22 cellular contexts compared by ENCODE assay signal in the genomic region with DNA sequence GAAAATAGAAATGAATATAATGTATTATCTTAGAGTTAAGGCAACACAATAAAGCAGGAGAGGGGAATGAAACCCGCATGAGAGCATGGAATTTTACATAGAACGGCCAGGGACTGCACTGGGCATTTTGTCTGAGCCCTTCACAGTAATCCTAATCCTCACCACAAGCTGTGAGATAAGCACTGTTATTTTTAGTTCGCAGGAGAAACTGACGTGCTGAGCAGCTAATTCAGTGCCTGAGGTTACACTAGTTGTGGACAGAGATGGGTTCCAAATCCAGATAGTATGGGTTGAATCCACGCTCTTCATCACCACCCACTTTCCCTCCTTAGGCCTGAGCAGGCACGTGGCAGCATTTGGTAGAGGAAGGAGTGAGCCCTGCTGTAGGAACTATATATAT. TPM values are rescaled to one million over a fixed set of nuclear protein-coding genes. Genes with fewer than 3 reads are reported as not detected.
A peak's percentile ranks its signal among the peaks of the same experiment; 100 is the strongest.
DNase-seq lines count a peak whose midpoint lies in the region; ATAC-seq and TF ChIP-seq lines count a peak whose summit lies in the region.
"Had no signal": no experiment of that assay in that cellular context is flagged by ENCODE, and none has a peak within 500 bp of the region (broad histone marks: within the 10 kb centered on the region; RNA-seq: fewer than 3 reads in every experiment).

No MANE protein-coding gene starts in this region.

- CTCF ChIA-PET in CD4-positive, alpha-beta T cell (lab: Charles Lee), result no interaction called here

- peaks cover 18% of the 10 kb centered on the region for H3K79me2 ChIP-seq in neural progenitor cell (ENCODE audit: low read depth)

- TF ChIP-seq CTCF in WERI-Rb-1 (IDR thresholded peaks at IDR 0.05; ENCODE audit: low read depth, low read length) (no peak), heart left ventricle (IDR thresholded peaks at IDR 0.05) (no peak), neural progenitor cell (IDR thresholded peaks at IDR 0.05) (no peak)
- no peak for TF ChIP-seq CTCF in CD4-positive, alpha-beta T cell (IDR thresholded peaks at IDR 0.05)

- no peak overlapping the region for H3K9ac ChIP-seq in neural progenitor cell
- H3K9ac ChIP-seq: GM23248 had no signal

- H3K27ac ChIP-seq in WERI-Rb-1 (peak overlapping the region; percentile 85), heart left ventricle (peak overlapping the region in 8 of 12 donors; percentile 31 to 69 (median 52)), neural progenitor cell (peak overlapping the region; percentile 22)
- no peak overlapping the region for H3K27ac ChIP-seq in CD4-positive, alpha-beta T cell (ENCODE audit: low read depth, low read length)
- H3K27ac ChIP-seq: GM23248, HL-60 had no signal

- peaks cover 31% of the 10 kb centered on the region for H3K9me3 Mint-ChIP-seq in neural progenitor cell
- H3K9me3 Mint-ChIP-seq in CD4-positive, alpha-beta T cell, result no peaks in the 10 kb centered on the region
- H3K9me3 Mint-ChIP-seq: CD8-positive, alpha-beta T cell had no signal

- no peak overlapping the region for H3K4me3 Mint-ChIP-seq in neural progenitor cell
- H3K4me3 Mint-ChIP-seq in CD4-positive, alpha-beta T cell, result no peak overlapping the region
- H3K4me3 Mint-ChIP-seq: CD8-positive, alpha-beta T cell had no signal

- ATAC-seq in heart left ventricle, result peak; percentile 53 to 83 (median 74)
- ATAC-seq in CD4-positive, alpha-beta T cell (ENCODE audit: poor library complexity), result no peak
- ATAC-seq in stimulated activated naive CD8-positive, alpha-beta T cell treated with anti-CD3 and anti-CD28 coated beads, Interleukin-15, Interleukin-2, amounts not matched to agents 100 U/mL and 50 U/mL, for 24 hours, result no peak
- ATAC-seq: CD8-positive, alpha-beta T cell had no signal

- WGBS in heart left ventricle, 4 donors, result 40 to 63% (median 48%) methylated on average over 6 of the region's 6 CpGs

- intact Hi-C loops in heart left ventricle (cut with DNase I), result no loop called here
- intact Hi-C loops in CD4-positive, alpha-beta T cell (cut with DNase I, micrococcal nuclease), result no loop called here

- DNase-seq in D341Med (ENCODE audit: low spot score) (peak; percentile 70), WERI-Rb-1 (peak; percentile 74), heart left ventricle (no peak), neural progenitor cell (ENCODE audit: low spot score) (peak; percentile 33), NCI-H1436 treated with DMSO at 0.1 percent for 48 hours (lab: John Stamatoyannopoulos, UW) (no peak)
- DNase-seq in activated CD8-positive, alpha-beta memory T cell treated with anti-CD3 and anti-CD28 coated beads for 24 hours, result no peak
- DNase-seq in CD4-positive, alpha-beta T cell, result no peak
- no peak for DNase-seq in stimulated activated naive CD8-positive, alpha-beta T cell treated with anti-CD3 and anti-CD28 coated beads, Interleukin-15, Interleukin-2, amounts not matched to agents 100 U/mL and 50 U/mL, for 24 hours
- DNase-seq: 8988T; BE2C; CD8-positive, alpha-beta T cell; DMS79 treated with DMSO at 0.1 percent for 48 hours; GM23248; HCEC 1CT; Kasumi-1; NCI-H1105; NCI-H1694 treated with DMSO at 0.1 percent for 48 hours; NCI-H2107; NCI-H226; NCI-H524 treated with DMSO at 0.1 percent for 48 hours had no signal

- H3K36me3 ChIP-seq in WERI-Rb-1 (peaks cover 47% of the 10 kb centered on the region), heart left ventricle (peaks cover 0 to 77% (median 54%) of the 10 kb centered on the region in 9 donors), neural progenitor cell (peaks cover 5% of the 10 kb centered on the region)

- no peak for TF ChIP-seq POLR2A in heart left ventricle (IDR thresholded peaks at IDR 0.05)

- H3F3A ChIP-seq in neural progenitor cell (ENCODE audit: low read depth), result no peaks in the 10 kb centered on the region

- H3K36me3 Mint-ChIP-seq in neural progenitor cell, result peaks cover 72% of the 10 kb centered on the region
- H3K36me3 Mint-ChIP-seq in CD4-positive, alpha-beta T cell (ENCODE audit: low read depth), result peaks cover 81% of the 10 kb centered on the region

- H3K9me3 ChIP-seq in WERI-Rb-1 (ENCODE audit: severe bottlenecking) (peaks cover 7% of the 10 kb centered on the region), heart left ventricle (peaks cover 0 to 6% (median 0%) of the 10 kb centered on the region in 12 donors), neural progenitor cell (ENCODE audit: low read depth) (no peaks in the 10 kb centered on the region)
- H3K9me3 ChIP-seq in CD4-positive, alpha-beta T cell (ENCODE audit: control insufficient read depth, low read length), result no peaks in the 10 kb centered on the region
- H3K9me3 ChIP-seq: BE2C had no signal

- H3K4me3 ChIP-seq in WERI-Rb-1 (ENCODE audit: low read depth, low read length), result peak overlapping the region; percentile 35
- H3K4me3 ChIP-seq in heart left ventricle, result no peak overlapping the region
- H3K4me3 ChIP-seq in neural progenitor cell, result no peak overlapping the region
- H3K4me3 ChIP-seq: GM23248 had no signal

- H4K20me1 ChIP-seq in neural progenitor cell (ENCODE audit: low read depth), result peaks cover 3% of the 10 kb centered on the region

- peaks cover 0 to 22% (median 3%) of the 10 kb centered on the region in 12 donors for H3K4me1 ChIP-seq in heart left ventricle
- H3K4me1 ChIP-seq in neural progenitor cell, result peaks cover 3% of the 10 kb centered on the region
- H3K4me1 ChIP-seq: BE2C had no signal

- no peak overlapping the region for H3K4me2 ChIP-seq in neural progenitor cell

- H3K27me3 Mint-ChIP-seq in neural progenitor cell (ENCODE audit: insufficient read depth, low read depth), result no peaks in the 10 kb centered on the region
- no peaks in the 10 kb centered on the region for H3K27me3 Mint-ChIP-seq in CD4-positive, alpha-beta T cell
- H3K27me3 Mint-ChIP-seq: IgD-negative memory B cell had no signal

- no peak overlapping the region for H3K27ac Mint-ChIP-seq in neural progenitor cell
- no peak overlapping the region for H3K27ac Mint-ChIP-seq in CD4-positive, alpha-beta T cell
- H3K27ac Mint-ChIP-seq: IgD-negative memory B cell had no signal

- no peak overlapping the region for H2AFZ ChIP-seq in neural progenitor cell (replicated peaks)
- H2AFZ ChIP-seq: GM23248 had no signal

- H3K27me3 ChIP-seq in WERI-Rb-1 (ENCODE audit: insufficient read depth, low read depth, severe bottlenecking), result no peaks in the 10 kb centered on the region
- H3K27me3 ChIP-seq in heart left ventricle, result no peaks in the 10 kb centered on the region
- H3K27me3 ChIP-seq in neural progenitor cell, result no peaks in the 10 kb centered on the region
- no peaks in the 10 kb centered on the region for H3K27me3 ChIP-seq in CD4-positive, alpha-beta T cell (ENCODE audit: control insufficient read depth, insufficient read depth, low read length)
- H3K27me3 ChIP-seq: BE2C had no signal

- H3K4me1 Mint-ChIP-seq in neural progenitor cell, result no peaks in the 10 kb centered on the region
- peaks cover 5% of the 10 kb centered on the region for H3K4me1 Mint-ChIP-seq in CD4-positive, alpha-beta T cell (ENCODE audit: low read depth)

- POLR2A ChIA-PET in CD4-positive, alpha-beta T cell (lab: Charles Lee), result no interaction called here

RNA-seq across cellular contexts. Expression of a gene that starts 24.8 kb away (rescaled TPM):
- total RNA-seq in heart left ventricle (1 to 10 TPM; 3.9 to 9.3 (median 6.1) TPM), neural progenitor cell (ENCODE audit: low replicate concordance) (7.1 and 8.6 TPM in 2 replicates)
- polyA plus RNA-seq in heart left ventricle, result 1 to 10 TPM; 4.0 to 5.3 TPM
- total RNA-seq in CD4-positive, alpha-beta T cell, result 1 to 10 TPM; 7.8 to 8.4 TPM

Comparison
In these comparisons a context has a peak if more than half of its experiments do, and no peak if none do; other contexts are left out.
1. DNase-seq: peak in D341Med (single experiment), WERI-Rb-1 (single experiment) and neural progenitor cell (single experiment); none in heart left ventricle (0 of 5), activated CD8-positive, alpha-beta memory T cell treated with anti-CD3 and anti-CD28 coated beads for 24 hours (single experiment), CD4-positive, alpha-beta T cell (0 of 10), NCI-H1436 treated with DMSO at 0.1 percent for 48 hours (single experiment) and stimulated activated naive CD8-positive, alpha-beta T cell treated with anti-CD3 and anti-CD28 coated beads, Interleukin-15, Interleukin-2, amounts not matched to agents 100 U/mL and 50 U/mL, for 24 hours (single experiment).
2. ATAC-seq: peak in heart left ventricle (4 of 4); none in CD4-positive, alpha-beta T cell (single experiment) and stimulated activated naive CD8-positive, alpha-beta T cell treated with anti-CD3 and anti-CD28 coated beads, Interleukin-15, Interleukin-2, amounts not matched to agents 100 U/mL and 50 U/mL, for 24 hours (single experiment).